19 cellular contexts compared by ENCODE assay signal in the genomic region with DNA sequence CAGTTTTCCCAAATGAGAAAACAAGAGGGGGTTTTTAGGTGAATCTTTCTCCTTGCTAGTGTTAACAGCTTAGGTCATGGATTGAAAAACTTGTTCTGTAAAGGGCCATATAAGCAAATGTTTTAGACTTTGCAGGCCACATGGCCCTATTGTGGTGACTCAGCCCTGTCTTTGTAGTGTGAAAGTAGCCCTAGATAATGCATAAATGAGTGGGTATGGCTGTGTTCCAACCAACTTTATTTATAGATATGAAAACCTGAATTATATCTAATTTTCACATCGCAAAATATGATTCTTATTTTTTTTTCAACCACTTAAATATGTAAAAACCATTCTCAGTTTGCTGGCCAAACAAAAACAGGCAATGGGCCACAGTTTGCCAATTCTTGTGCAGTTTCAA. TPM values are rescaled to one million over a fixed set of nuclear protein-coding genes. Genes with fewer than 3 reads are reported as not detected.
DNase-seq lines count a peak whose midpoint lies in the region; ATAC-seq and TF ChIP-seq lines count a peak whose summit lies in the region.
"Had no signal": no experiment of that assay in that cellular context is flagged by ENCODE, and none has a peak within 500 bp of the region (broad histone marks: within the 10 kb centered on the region; RNA-seq: fewer than 3 reads in every experiment).

No MANE protein-coding gene starts in this region.

- POLR2A ChIA-PET in PC-3 (lab: Charles Lee; ENCODE audit: unreplicated experiment): no interaction called here

- no peaks in the 10 kb centered on the region for H3K36me3 Mint-ChIP-seq in activated naive CD4-positive, alpha-beta T cell treated with anti-CD3 and anti-CD28 coated beads, Interleukin-2, amount 50 U/mL, for 24 hours

- no peak overlapping the region for H3K4me3 Mint-ChIP-seq in activated naive CD4-positive, alpha-beta T cell treated with anti-CD3 and anti-CD28 coated beads, Interleukin-2, amount 50 U/mL, for 24 hours

- H3K9me3 Mint-ChIP-seq in activated naive CD4-positive, alpha-beta T cell treated with anti-CD3 and anti-CD28 coated beads, Interleukin-2, amount 50 U/mL, for 24 hours: no peaks in the 10 kb centered on the region

- peaks cover 42% of the 10 kb centered on the region for H3K27me3 Mint-ChIP-seq in activated naive CD4-positive, alpha-beta T cell treated with anti-CD3 and anti-CD28 coated beads, Interleukin-2, amount 50 U/mL, for 24 hours

- no peaks in the 10 kb centered on the region for H3K9me2 ChIP-seq in PC-3 (replicated peaks; ENCODE audit: low read length)
- H3K9me2 ChIP-seq: SK-N-SH had no signal

- H3K4me1 Mint-ChIP-seq in activated naive CD4-positive, alpha-beta T cell treated with anti-CD3 and anti-CD28 coated beads, Interleukin-2, amount 50 U/mL, for 24 hours: peaks cover 39% of the 10 kb centered on the region

- H3K27ac Mint-ChIP-seq in activated naive CD4-positive, alpha-beta T cell treated with anti-CD3 and anti-CD28 coated beads, Interleukin-2, amount 50 U/mL, for 24 hours: peak overlapping the region; percentile 35

- H3K27ac ChIP-seq in upper lobe of right lung (no peak overlapping the region), PC-3 (ENCODE audit: low read length) (no peak overlapping the region)
- H3K27ac ChIP-seq: BLaER1 treated with 17β-estradiol and CSF1 and Interleukin-3, amounts not matched to agents 10 nM and 100 nM had no signal

- H3K4me3 ChIP-seq in fibroblast of the aortic adventitia (ENCODE audit: low read depth, low read length): no peak overlapping the region
- no peak overlapping the region for H3K4me3 ChIP-seq in upper lobe of right lung
- no peak overlapping the region for H3K4me3 ChIP-seq in PC-3 (ENCODE audit: low read length)
- H3K4me3 ChIP-seq: BLaER1 treated with 17β-estradiol and CSF1 and Interleukin-3, amounts not matched to agents 10 nM and 100 nM had no signal

- intact Hi-C loops in upper lobe of right lung (cut with DNase I) (loop anchor here (10.0 kb wide), 1 partner anchor 277 kb away; no protein-coding TSS in a partner anchor), PC-3 (cut with micrococcal nuclease) (loop anchor here (5.0 to 10.0 kb wide), 2 partner anchors 135 to 397 kb away; no protein-coding TSS in a partner anchor)

- H4K20me1 ChIP-seq in PC-3 (ENCODE audit: low read length): no peaks in the 10 kb centered on the region

- ATAC-seq in upper lobe of right lung (no peak), PC-3 (no peak)

- CTCF ChIA-PET in PC-3 (lab: Charles Lee): no interaction called here

- no peak overlapping the region for H2AFZ ChIP-seq in PC-3 (ENCODE audit: low read length)

- H3F3A ChIP-seq in PC-3 (ENCODE audit: low read length, unreplicated experiment): no peaks in the 10 kb centered on the region

- peaks cover 26% of the 10 kb centered on the region for H3K4me1 ChIP-seq in upper lobe of right lung
- H3K4me1 ChIP-seq in PC-3 (ENCODE audit: insufficient read depth, low read length): no peaks in the 10 kb centered on the region; the same call in 1 of the 2 replicates

- no peak for TF ChIP-seq CTCF in fibroblast of the aortic adventitia (IDR thresholded peaks at IDR 0.05; ENCODE audit: insufficient read depth, low read length)
- no peak for TF ChIP-seq CTCF in upper lobe of right lung (IDR thresholded peaks at IDR 0.05)
- no peak for TF ChIP-seq CTCF in PC-3 (conservative IDR thresholded peaks at IDR 0.05; ENCODE audit: low read depth, low read length)

- BruUV-seq in PC-3 (replicated peaks; lab: Mats Ljungman, UMichigan): no TSS peak

- no peak for DNase-seq in activated naive CD4-positive, alpha-beta T cell (lab: John Stamatoyannopoulos, UW)
- peak; percentile 15 for DNase-seq in OCI-M1 (lab: John Stamatoyannopoulos, UW)
- peak; percentile 35 for DNase-seq in fibroblast of the aortic adventitia (ENCODE audit: low read depth)
- no peak for DNase-seq in upper lobe of right lung
- DNase-seq in NCI-H2029 (lab: John Stamatoyannopoulos, UW): no peak
- DNase-seq in PC-3: no peak
- no peak for DNase-seq in NCI-H82 treated with DMSO at 0.1 percent for 48 hours (lab: John Stamatoyannopoulos, UW; ENCODE audit: unreplicated experiment)
- DNase-seq: GF-D8, H7, Karpas-422, MM.1S, NCI-H1092 treated with DMSO at 0.1 percent for 48 hours, NCI-H2107, NCI-H226, NCI-H526, SK-N-SH had no signal

- H3K79me2 ChIP-seq in PC-3 (ENCODE audit: low read length): no peaks in the 10 kb centered on the region

- no peak overlapping the region for H3K9ac ChIP-seq in PC-3 (ENCODE audit: low read length)
- H3K9ac ChIP-seq: BLaER1 treated with 17β-estradiol and CSF1 and Interleukin-3, amounts not matched to agents 10 nM and 100 nM; SK-N-SH had no signal

- no peaks in the 10 kb centered on the region for H3K9me3 ChIP-seq in upper lobe of right lung
- no peaks in the 10 kb centered on the region for H3K9me3 ChIP-seq in PC-3 (ENCODE audit: low read length)
- H3K9me3 ChIP-seq: BLaER1 treated with 17β-estradiol and CSF1 and Interleukin-3, amounts not matched to agents 10 nM and 100 nM; SK-N-SH had no signal

- H3K27me3 ChIP-seq in upper lobe of right lung (peaks cover 51% of the 10 kb centered on the region), PC-3 (ENCODE audit: low read length) (no peaks in the 10 kb centered on the region)

- no peaks in the 10 kb centered on the region for H3K36me3 ChIP-seq in upper lobe of right lung
- H3K36me3 ChIP-seq in PC-3 (ENCODE audit: low read depth, low read length): no peaks in the 10 kb centered on the region
- H3K36me3 ChIP-seq: BLaER1 treated with 17β-estradiol and CSF1 and Interleukin-3, amounts not matched to agents 10 nM and 100 nM had no signal

- H3K4me2 ChIP-seq in PC-3 (ENCODE audit: low read length): no peak overlapping the region
- H3K4me2 ChIP-seq: SK-N-SH had no signal

RNA-seq across cellular contexts. Expression of gene BARX1, which starts 6.9 kb away (rescaled TPM):
- total RNA-seq in fibroblast of the aortic adventitia (ENCODE audit: low replicate concordance) (0.09 TPM in 1 of 2 replicates, not detected in the other), upper lobe of right lung (not detected), PC-3 (2014; rRNA removed) (not detected in 2 replicates)
- total RNA-seq: HT-29 had no signal

Comparison
In these comparisons a context has a peak if more than half of its experiments do, and no peak if none do; other contexts are left out.
1. DNase-seq: peak in OCI-M1 (single experiment) and fibroblast of the aortic adventitia (single experiment); none in activated naive CD4-positive, alpha-beta T cell (0 of 4), upper lobe of right lung (single experiment), NCI-H2029 (single experiment), PC-3 (single experiment) and NCI-H82 treated with DMSO at 0.1 percent for 48 hours (single experiment).